In the genomic region with DNA sequence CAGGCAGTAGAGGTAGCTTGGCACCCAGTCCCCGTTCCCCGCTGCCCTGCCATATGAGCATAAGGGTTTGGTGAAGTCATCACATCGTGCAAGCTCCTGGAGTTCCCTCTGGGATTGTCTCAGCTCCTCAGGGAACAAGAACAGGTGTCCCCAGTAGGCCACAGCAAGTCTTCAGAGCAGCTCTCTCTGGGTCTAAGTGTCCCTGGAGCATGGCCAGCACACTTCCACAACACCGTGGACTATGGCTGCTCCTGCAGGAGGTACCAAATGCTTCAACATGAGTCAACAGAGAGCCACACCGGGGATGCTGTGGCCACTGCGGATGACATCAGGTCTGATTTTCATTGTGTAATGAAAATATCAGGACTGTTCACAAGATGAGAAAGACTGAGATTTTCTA, we compare ENCODE assay signal across 14 cellular contexts. TPM values are rescaled to one million over a fixed set of nuclear protein-coding genes. Genes with fewer than 3 reads are reported as not detected.
DNase-seq lines count a peak whose midpoint lies in the region; ATAC-seq and TF ChIP-seq lines count a peak whose summit lies in the region.
"Had no signal": no experiment of that assay in that cellular context is flagged by ENCODE, and none has a peak within 500 bp of the region (broad histone marks: within the 10 kb centered on the region; RNA-seq: fewer than 3 reads in every experiment).

No MANE protein-coding gene starts in this region.

- intact Hi-C loops in transverse colon (cut with DNase I; ENCODE audit: low total_unique reads), result no loop called here
- intact Hi-C loops in Right ventricle myocardium superior (cut with DNase I), result no loop called here

- no peaks in the 10 kb centered on the region for H3K4me1 ChIP-seq in transverse colon

- TF ChIP-seq POLR2A in transverse colon (IDR thresholded peaks at IDR 0.05), result no peak

- WGBS in transverse colon (ENCODE audit: low coverage in 1 of 2), 2 donors, result 58 to 85% methylated on average over 3 to 6 of the region's 6 CpGs

- no peak overlapping the region for H3K4me3 ChIP-seq in transverse colon

- no peak for TF ChIP-seq EP300 in transverse colon (IDR thresholded peaks at IDR 0.05; ENCODE audit: low read depth)

- DNase-seq in DMS79 (lab: John Stamatoyannopoulos, UW), result peak; percentile 6
- no peak for DNase-seq in DMS79 treated with DMSO at 0.1 percent for 48 hours (lab: John Stamatoyannopoulos, UW)
- peak; percentile 76 for DNase-seq in M059J (ENCODE audit: low read depth)
- DNase-seq in caudate nucleus (lab: John Stamatoyannopoulos, UW), result peak in 1 of 61 donors; percentile 81
- DNase-seq in renal cortical epithelial cell (ENCODE audit: low read depth), result peak; percentile 34
- DNase-seq in transverse colon, result no peak
- no peak for DNase-seq in Right ventricle myocardium superior
- DNase-seq: 8988T; activated effector memory CD4-positive, alpha-beta T cell treated with Interleukin-2 at 50 U/mL for 16 hours; glutamatergic neuron; NCI-H187; RPMI8226 had no signal

- H3K36me3 ChIP-seq in transverse colon, result peaks cover 0 to 12% (median 6%) of the 10 kb centered on the region in 4 donors

- ATAC-seq in HG02981 (IDR thresholded peaks at IDR 0.05; ENCODE audit: unreplicated experiment), result no peak
- ATAC-seq in Right ventricle myocardium superior (ENCODE audit: poor library complexity), result no peak

- peak overlapping the region; percentile 29 for H3K27ac ChIP-seq in caudate nucleus (ENCODE audit: low read depth, low read length)
- H3K27ac ChIP-seq in transverse colon, result no peak overlapping the region
- H3K27ac ChIP-seq: VCaP had no signal

- TF ChIP-seq CTCF in transverse colon (IDR thresholded peaks at IDR 0.05), result no peak

- no peaks in the 10 kb centered on the region for H3K27me3 ChIP-seq in transverse colon

- in situ Hi-C loops in transverse colon (cut with MboI; ENCODE audit: low pct_ligation_motif_present in 1 of 4, low pct_unique_long_range_greater_than_20kb in 1 of 4, low sequenced_read_pairs in 3 of 4), result no loop called here

- H3K9me3 ChIP-seq in transverse colon, result no peaks in the 10 kb centered on the region

RNA-seq across cellular contexts. Expression of a gene that starts 23.1 kb away (rescaled TPM):
- 11.6 and 11.9 TPM in 2 replicates for total RNA-seq in M059J (2014; rRNA removed; shearing (Covaris generic))
- total RNA-seq in renal cortical epithelial cell, result 5.2 and 8.8 TPM in 2 replicates
- total RNA-seq in transverse colon, result 10 to 100 TPM in 3 of 4 donors, 1 to 10 TPM in 1; 5.2 to 68.1 (median 32.0) TPM
- total RNA-seq in Right ventricle myocardium superior, result 8.3 TPM

RNA-seq across cellular contexts. Expression of a gene that starts 45.3 kb away (rescaled TPM):
- total RNA-seq in M059J (2014; rRNA removed; shearing (Covaris generic)), result 12.2 and 14.6 TPM in 2 replicates
- total RNA-seq in renal cortical epithelial cell (14.5 and 27.6 TPM in 2 replicates), transverse colon (10 to 100 TPM in 3 of 4 donors, 1 to 10 TPM in 1; 9.2 to 25.1 (median 18.8) TPM), Right ventricle myocardium superior (22.5 TPM)

RNA-seq across cellular contexts. Expression of a gene that starts 45.6 kb away (rescaled TPM):
- 10.4 and 10.6 TPM in 2 replicates for total RNA-seq in M059J (2014; rRNA removed; shearing (Covaris generic))
- total RNA-seq in renal cortical epithelial cell, result 14.8 and 17.0 TPM in 2 replicates
- total RNA-seq in transverse colon, result 10 to 100 TPM in 3 of 4 donors, not detected in 1; 11.1 to 16.9 (median 16.7) TPM
- 12.0 TPM for total RNA-seq in Right ventricle myocardium superior

RNA-seq across cellular contexts. Expression of a gene that starts 50.0 kb away (rescaled TPM):
- not detected in 2 replicates for total RNA-seq in M059J (2014; rRNA removed; shearing (Covaris generic))
- not detected in 2 replicates for total RNA-seq in renal cortical epithelial cell
- total RNA-seq in transverse colon, result 1 to 10 TPM; 1.9 to 6.8 (median 3.6) TPM
- 3.7 TPM for total RNA-seq in Right ventricle myocardium superior

Comparison
In these comparisons a context has a peak if more than half of its experiments do, and no peak if none do; other contexts are left out.
1. DNase-seq: peak in DMS79 (single experiment), M059J (single experiment) and renal cortical epithelial cell (single experiment); none in DMS79 treated with DMSO at 0.1 percent for 48 hours (single experiment), transverse colon (single experiment) and Right ventricle myocardium superior (single experiment).